In the genomic region with DNA sequence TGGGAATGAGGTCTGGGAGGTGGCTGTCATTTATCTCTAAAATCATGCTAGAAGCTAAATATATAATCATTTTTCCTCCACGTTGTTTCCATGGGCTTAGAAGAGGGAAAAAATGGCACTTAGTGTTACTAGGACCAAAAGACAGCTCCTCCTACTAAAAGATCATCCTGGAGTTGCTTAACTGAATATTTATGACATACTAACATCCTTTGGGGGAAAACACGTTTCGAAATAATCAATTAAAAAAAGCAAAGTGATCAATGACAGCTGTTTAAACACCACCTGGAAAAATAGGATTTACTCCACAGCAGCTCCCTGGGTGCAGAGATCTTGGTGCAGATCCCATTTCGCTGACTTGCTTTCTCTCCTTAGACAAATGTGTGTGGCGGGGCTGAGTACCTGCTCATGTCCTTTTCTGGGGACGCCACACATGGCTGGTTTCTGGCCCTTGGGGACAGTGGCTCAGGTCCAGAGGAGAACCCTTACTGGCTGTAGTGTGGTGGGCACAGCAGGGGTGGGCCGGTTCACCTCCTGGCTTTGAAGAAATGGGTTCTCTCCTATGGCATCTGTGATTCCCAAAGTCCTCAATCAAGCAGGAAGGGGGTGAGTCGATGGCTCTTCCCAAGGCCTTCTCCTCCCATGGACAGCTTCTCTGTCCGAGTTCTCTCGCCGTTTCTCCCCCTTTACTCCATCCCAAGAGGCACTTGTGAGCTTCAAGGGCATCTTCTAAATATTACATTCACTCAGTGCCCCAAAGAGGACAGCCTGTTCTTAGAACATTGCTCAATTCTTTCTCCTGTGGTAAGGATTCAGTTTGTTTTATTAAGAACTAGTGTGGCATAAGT, we compare ENCODE assay signal across 12 cellular contexts.
DNase-seq lines count a peak whose midpoint lies in the region; ATAC-seq and TF ChIP-seq lines count a peak whose summit lies in the region.
"Had no signal": no experiment of that assay in that cellular context is flagged by ENCODE, and none has a peak within 500 bp of the region (broad histone marks: within the 10 kb centered on the region; RNA-seq: fewer than 3 reads in every experiment).

No MANE protein-coding gene starts in this region.

- no peak for TF ChIP-seq CTCF in dorsolateral prefrontal cortex (IDR thresholded peaks at IDR 0.05 in 54 of 56, conservative IDR thresholded peaks at IDR 0.05 in 2 of 56; ENCODE audit: low read depth in 1 of 56, partially characterized antibody in 56 of 56)
- no peak for TF ChIP-seq CTCF in vagina (IDR thresholded peaks at IDR 0.05)

- no peaks in the 10 kb centered on the region for H3K9me3 Mint-ChIP-seq in activated naive CD4-positive, alpha-beta T cell treated with anti-CD3 and anti-CD28 coated beads, Interleukin-2, amount 50 U/mL, for 24 hours
- H3K9me3 Mint-ChIP-seq: nephron had no signal

- H3K27ac ChIP-seq in dorsolateral prefrontal cortex (peak overlapping the region in 55 of 59 donors; percentile 33 to 93 (median 76)), vagina (peak overlapping the region; percentile 93)

- H3K9me3 ChIP-seq in vagina: no peaks in the 10 kb centered on the region
- H3K9me3 ChIP-seq: BE2C had no signal

- intact Hi-C loops in dorsolateral prefrontal cortex (cut with DNase I) (loop anchor here (10.0 kb wide), 3 partner anchors 144 to 624 kb away; no protein-coding TSS in a partner anchor), vagina (cut with DNase I) (loop anchor here (10.0 kb wide), 2 partner anchors 144 to 214 kb away; no protein-coding TSS in a partner anchor)

- H3K4me3 ChIP-seq in dorsolateral prefrontal cortex: peak overlapping the region in 2 of 59 donors; percentile 3 to 16
- H3K4me3 ChIP-seq in vagina: no peak overlapping the region

- no peaks in the 10 kb centered on the region for H3K36me3 ChIP-seq in vagina
- H3K36me3 ChIP-seq: BE2C had no signal

- no peak overlapping the region for H3K4me3 Mint-ChIP-seq in activated naive CD4-positive, alpha-beta T cell treated with anti-CD3 and anti-CD28 coated beads, Interleukin-2, amount 50 U/mL, for 24 hours
- H3K4me3 Mint-ChIP-seq: nephron had no signal

- peaks cover 92% of the 10 kb centered on the region for H3K4me1 ChIP-seq in vagina
- H3K4me1 ChIP-seq: BE2C had no signal

- H3K27me3 Mint-ChIP-seq in activated naive CD4-positive, alpha-beta T cell treated with anti-CD3 and anti-CD28 coated beads, Interleukin-2, amount 50 U/mL, for 24 hours: no peaks in the 10 kb centered on the region

- peak overlapping the region; percentile 77 for H3K27ac Mint-ChIP-seq in activated naive CD4-positive, alpha-beta T cell treated with anti-CD3 and anti-CD28 coated beads, Interleukin-2, amount 50 U/mL, for 24 hours

- no peak for DNase-seq in activated naive CD4-positive, alpha-beta T cell treated with anti-CD3 and anti-CD28 coated beads, Interleukin-2, amount 50 U/mL, for 16 hours
- DNase-seq in dorsolateral prefrontal cortex (no peak), myocyte (ENCODE audit: low read depth) (peak; percentile 45), vagina (ENCODE audit: extremely low spot score in 2 of 2) (no peak), DMS153 treated with DMSO at 0.1 percent for 48 hours (lab: John Stamatoyannopoulos, UW; ENCODE audit: unreplicated experiment) (no peak)
- DNase-seq: BE2C; effector memory CD4-positive, alpha-beta T cell; NCI-H774 had no signal

- H3K27me3 ChIP-seq in dorsolateral prefrontal cortex: no peaks in the 10 kb centered on the region
- H3K27me3 ChIP-seq in vagina: no peaks in the 10 kb centered on the region
- H3K27me3 ChIP-seq: BE2C had no signal

- ATAC-seq in GM18867 (IDR thresholded peaks at IDR 0.05; ENCODE audit: unreplicated experiment): no peak
- ATAC-seq in HG02981 (IDR thresholded peaks at IDR 0.05; ENCODE audit: unreplicated experiment): no peak

- H3K36me3 Mint-ChIP-seq in activated naive CD4-positive, alpha-beta T cell treated with anti-CD3 and anti-CD28 coated beads, Interleukin-2, amount 50 U/mL, for 24 hours: peaks cover 33% of the 10 kb centered on the region

- peaks cover 63% of the 10 kb centered on the region for H3K4me1 Mint-ChIP-seq in activated naive CD4-positive, alpha-beta T cell treated with anti-CD3 and anti-CD28 coated beads, Interleukin-2, amount 50 U/mL, for 24 hours

- no peak for TF ChIP-seq POLR2A in vagina (IDR thresholded peaks at IDR 0.05)
